ENCODE assay signal across 3 cellular contexts in the genomic region with DNA sequence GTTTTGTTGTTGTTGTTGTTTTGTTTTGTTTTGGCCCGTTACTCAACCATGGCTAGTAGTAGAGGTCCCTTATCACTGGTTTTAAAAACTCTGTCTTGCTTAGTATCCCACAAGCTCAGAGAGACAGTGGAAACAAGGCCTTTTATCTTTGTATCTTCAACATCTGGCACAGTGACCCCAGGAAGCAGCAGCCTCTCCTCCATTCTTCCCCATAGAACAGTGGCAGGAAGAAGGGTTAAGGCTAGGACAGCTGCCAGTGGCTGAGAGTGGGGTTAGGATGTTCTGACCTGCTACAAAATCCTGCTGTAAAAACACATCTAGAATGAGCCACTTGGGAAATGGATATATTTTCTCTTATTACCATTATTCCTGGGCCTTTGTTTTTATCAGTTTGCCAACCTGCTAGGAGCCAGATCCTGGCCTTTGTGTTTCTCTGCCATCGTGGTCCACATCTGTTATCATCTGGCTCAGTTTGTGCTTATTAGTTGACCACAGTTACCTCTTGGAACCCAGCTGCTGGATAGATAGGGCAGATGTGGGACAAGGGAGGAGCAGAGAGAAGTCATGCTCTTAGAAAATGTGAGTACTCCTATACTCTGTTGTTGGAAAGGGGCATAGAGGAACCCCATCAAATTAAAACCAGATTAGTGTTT.
A peak's percentile ranks its signal among the peaks of the same experiment; 100 is the strongest.
TF ChIP-seq lines count a peak whose summit lies in the region.

No MANE protein-coding gene starts in this region.

TF ChIP-seq in liver, 16 proteins besides CTCF, POLR2A, EP300 and RAD21:
- TF ChIP-seq NR2F2 (IDR thresholded peaks at IDR 0.05) (peak; percentile 85), HNF4A (conservative IDR thresholded peaks at IDR 0.05) (no peak)

TF ChIP-seq in HepG2, 621 proteins besides CTCF, POLR2A, EP300 and RAD21 (continues in another document):
- TF ChIP-seq PRMT3 (CRISPR knock-in tag; IDR thresholded peaks at IDR 0.05; ENCODE audit: borderline replicate concordance, low read depth) (no peak), CBX5 (CRISPR knock-in tag; IDR thresholded peaks at IDR 0.05; ENCODE audit: borderline replicate concordance) (no peak), TGIF2 (CRISPR knock-in tag; IDR thresholded peaks at IDR 0.05) (no peak), ZNF720 (CRISPR knock-in tag; IDR thresholded peaks at IDR 0.05) (no peak)
- TF ChIP-seq, protein P1, sequence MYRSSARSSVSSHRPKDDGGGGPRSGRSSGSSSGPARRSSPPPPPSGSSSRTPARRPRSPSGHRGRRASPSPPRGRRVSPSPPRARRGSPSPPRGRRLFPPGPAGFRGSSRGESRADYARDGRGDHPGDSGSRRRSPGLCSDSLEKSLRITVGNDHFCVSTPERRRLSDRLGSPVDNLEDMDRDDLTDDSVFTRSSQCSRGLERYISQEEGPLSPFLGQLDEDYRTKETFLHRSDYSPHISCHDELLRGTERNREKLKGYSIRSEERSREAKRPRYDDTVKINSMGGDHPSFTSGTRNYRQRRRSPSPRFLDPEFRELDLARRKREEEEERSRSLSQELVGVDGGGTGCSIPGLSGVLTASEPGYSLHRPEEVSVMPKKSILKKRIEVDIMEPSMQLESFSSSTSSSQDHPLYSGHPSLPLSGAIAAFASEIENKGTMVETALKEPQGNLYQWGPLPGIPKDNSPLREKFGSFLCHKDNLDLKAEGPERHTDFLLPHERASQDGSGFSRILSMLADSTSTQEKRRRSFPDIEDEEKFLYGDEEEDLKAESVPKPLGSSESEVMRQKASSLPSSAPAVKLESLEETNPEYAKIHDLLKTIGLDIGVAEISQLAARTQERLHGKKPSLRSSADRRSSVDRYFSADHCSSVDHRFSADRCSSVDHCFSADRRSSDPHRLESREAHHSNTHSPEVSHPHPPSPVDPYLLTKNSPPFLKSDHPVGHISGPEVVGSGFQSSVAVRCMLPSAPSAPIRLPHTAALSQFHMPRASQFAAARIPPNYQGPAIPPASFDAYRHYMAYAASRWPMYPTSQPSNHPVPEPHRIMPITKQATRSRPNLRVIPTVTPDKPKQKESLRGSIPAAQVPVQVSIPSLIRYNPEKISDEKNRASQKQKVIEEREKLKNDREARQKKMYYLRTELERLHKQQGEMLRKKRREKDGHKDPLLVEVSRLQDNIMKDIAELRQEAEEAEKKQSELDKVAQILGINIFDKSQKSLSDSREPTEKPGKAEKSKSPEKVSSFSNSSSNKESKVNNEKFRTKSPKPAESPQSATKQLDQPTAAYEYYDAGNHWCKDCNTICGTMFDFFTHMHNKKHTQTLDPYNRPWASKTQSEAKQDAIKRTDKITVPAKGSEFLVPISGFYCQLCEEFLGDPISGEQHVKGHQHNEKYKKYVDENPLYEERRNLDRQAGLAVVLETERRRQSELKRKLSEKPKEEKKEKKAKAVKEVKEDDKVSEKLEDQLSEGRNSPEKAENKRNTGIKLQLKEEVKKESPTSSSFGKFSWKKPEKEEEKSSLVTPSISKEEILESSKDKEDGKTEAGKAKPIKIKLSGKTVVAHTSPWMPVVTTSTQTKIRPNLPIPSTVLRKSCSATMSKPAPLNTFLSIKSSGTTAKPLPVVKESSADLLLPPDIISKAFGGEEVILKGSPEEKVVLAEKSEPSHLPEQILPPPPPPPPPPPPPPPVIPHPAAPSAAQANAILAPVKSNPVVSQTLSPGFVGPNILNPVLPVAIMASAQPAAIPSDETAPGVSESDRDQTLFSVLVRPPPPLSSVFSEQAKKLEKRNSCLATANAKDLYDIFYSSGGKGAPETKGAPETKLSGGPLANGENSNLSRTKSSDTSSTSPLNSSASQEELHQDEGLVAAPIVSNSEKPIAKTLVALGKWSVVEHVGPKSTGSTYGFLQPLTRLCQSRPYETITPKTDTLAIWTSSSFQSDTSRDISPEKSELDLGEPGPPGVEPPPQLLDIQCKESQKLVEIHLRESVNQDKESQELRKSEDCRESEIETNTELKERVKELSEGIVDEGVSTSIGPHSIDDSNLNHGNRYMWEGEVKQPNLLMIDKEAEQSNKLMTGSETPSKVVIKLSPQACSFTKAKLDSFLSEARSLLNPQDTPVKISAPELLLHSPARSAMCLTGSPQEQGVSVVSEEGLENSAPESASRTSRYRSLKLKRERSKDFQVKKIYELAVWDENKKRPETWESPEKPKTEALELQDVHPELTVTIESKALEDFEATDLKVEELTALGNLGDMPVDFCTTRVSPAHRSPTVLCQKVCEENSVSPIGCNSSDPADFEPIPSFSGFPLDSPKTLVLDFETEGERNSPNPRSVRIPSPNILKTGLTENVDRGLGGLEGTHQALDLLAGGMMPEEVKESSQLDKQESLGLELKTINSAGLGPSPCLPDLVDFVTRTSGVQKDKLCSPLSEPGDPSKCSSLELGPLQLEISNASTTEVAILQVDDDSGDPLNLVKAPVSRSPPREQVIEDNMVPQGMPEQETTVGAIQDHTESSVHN (CRISPR knock-in tag; IDR thresholded peaks at IDR 0.05) = no peak
- TF ChIP-seq, protein P2, sequence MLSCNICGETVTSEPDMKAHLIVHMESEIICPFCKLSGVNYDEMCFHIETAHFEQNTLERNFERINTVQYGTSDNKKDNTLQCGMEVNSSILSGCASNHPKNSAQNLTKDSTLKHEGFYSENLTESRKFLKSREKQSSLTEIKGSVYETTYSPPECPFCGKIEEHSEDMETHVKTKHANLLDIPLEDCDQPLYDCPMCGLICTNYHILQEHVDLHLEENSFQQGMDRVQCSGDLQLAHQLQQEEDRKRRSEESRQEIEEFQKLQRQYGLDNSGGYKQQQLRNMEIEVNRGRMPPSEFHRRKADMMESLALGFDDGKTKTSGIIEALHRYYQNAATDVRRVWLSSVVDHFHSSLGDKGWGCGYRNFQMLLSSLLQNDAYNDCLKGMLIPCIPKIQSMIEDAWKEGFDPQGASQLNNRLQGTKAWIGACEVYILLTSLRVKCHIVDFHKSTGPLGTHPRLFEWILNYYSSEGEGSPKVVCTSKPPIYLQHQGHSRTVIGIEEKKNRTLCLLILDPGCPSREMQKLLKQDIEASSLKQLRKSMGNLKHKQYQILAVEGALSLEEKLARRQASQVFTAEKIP (CRISPR knock-in tag; IDR thresholded peaks at IDR 0.05; ENCODE audit: borderline replicate concordance) = no peak
- TF ChIP-seq, protein P3, sequence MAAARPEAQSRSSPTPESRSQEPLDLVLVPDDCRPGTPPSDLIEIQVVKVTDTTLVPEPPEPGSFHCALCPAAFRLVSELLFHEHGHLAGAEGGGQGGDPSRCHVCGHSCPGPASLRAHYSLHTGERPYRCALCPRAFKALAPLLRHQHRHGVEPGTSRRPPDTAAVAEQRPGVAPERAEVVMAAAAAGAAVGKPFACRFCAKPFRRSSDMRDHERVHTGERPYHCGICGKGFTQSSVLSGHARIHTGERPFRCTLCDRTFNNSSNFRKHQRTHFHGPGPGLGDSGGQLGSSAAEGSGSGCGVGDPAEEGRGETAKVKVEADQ (CRISPR knock-in tag; IDR thresholded peaks at IDR 0.05; ENCODE audit: borderline replicate concordance) = no peak
- TF ChIP-seq, protein P4, sequence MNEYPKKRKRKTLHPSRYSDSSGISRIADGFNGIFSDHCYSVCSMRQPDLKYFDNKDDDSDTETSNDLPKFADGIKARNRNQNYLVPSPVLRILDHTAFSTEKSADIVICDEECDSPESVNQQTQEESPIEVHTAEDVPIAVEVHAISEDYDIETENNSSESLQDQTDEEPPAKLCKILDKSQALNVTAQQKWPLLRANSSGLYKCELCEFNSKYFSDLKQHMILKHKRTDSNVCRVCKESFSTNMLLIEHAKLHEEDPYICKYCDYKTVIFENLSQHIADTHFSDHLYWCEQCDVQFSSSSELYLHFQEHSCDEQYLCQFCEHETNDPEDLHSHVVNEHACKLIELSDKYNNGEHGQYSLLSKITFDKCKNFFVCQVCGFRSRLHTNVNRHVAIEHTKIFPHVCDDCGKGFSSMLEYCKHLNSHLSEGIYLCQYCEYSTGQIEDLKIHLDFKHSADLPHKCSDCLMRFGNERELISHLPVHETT (CRISPR knock-in tag; conservative IDR thresholded peaks at IDR 0.05) = no peak

TF ChIP-seq in K562, 482 proteins besides CTCF, POLR2A, EP300 and RAD21 (continues in another document):
- TF ChIP-seq NR2C2 (CRISPR knock-in tag; IDR thresholded peaks at IDR 0.05) (no peak), NR2C2 (tag; IDR thresholded peaks at IDR 0.05) (peak; percentile 57), ZNF766 (CRISPR knock-in tag; conservative IDR thresholded peaks at IDR 0.05) (peak; percentile 75), DIDO1 (tag; IDR thresholded peaks at IDR 0.05; ENCODE audit: low read depth) (no peak), XRCC5 (IDR thresholded peaks at IDR 0.05; ENCODE audit: low read depth, low read length) (no peak), BMI1 (IDR thresholded peaks at IDR 0.05; ENCODE audit: low read length) (no peak), SMAD3 (CRISPR knock-in tag; conservative IDR thresholded peaks at IDR 0.05) (peak; percentile 69; the same call in 1 of the 2 replicates), PTTG1 (tag; IDR thresholded peaks at IDR 0.05; ENCODE audit: low read depth) (no peak), ZZZ3 (IDR thresholded peaks at IDR 0.05) (no peak), LCOR (CRISPR knock-in tag; IDR thresholded peaks at IDR 0.05) (peak; percentile 72; the same call in 1 of the 2 replicates), NCOR1 (IDR thresholded peaks at IDR 0.05) (peak; percentile 91), NFE2 (IDR thresholded peaks at IDR 0.05; ENCODE audit: low read depth) (peak; percentile 4; the same call in 1 of the 2 replicates), JUNB (CRISPR knock-in tag; conservative IDR thresholded peaks at IDR 0.05) (no peak), ARID2 (IDR thresholded peaks at IDR 0.05) (no peak), ILF3 (IDR thresholded peaks at IDR 0.05; ENCODE audit: borderline replicate concordance) (no peak), NFATC3 (IDR thresholded peaks at IDR 0.05) (no peak), MYC (IDR thresholded peaks at IDR 0.05; ENCODE audit: low read depth, low read length) (0 out of 2 replicates have a peak, but pooled peaks have one; percentile 11), MYC (CRISPR knock-in tag; IDR thresholded peaks at IDR 0.05; ENCODE audit: borderline replicate concordance, low read depth) (no peak), POLR2AphosphoS2 (IDR thresholded peaks at IDR 0.05; ENCODE audit: low read length) (no peak), BRD9 (IDR thresholded peaks at IDR 0.05; ENCODE audit: low read depth, partially characterized antibody) (no peak), DACH1 (IDR thresholded peaks at IDR 0.05; ENCODE audit: partially characterized antibody) (peak; percentile 48), SOX6 (IDR thresholded peaks at IDR 0.05) (peak; percentile 97), CREM (IDR thresholded peaks at IDR 0.05; ENCODE audit: low read depth) (peak; percentile 43; the same call in 1 of the 2 replicates), ARID1B (IDR thresholded peaks at IDR 0.05) (peak; percentile 91), ZNF76 (CRISPR knock-in tag; IDR thresholded peaks at IDR 0.05; ENCODE audit: borderline replicate concordance) (no peak), KDM1A (IDR thresholded peaks at IDR 0.05) (peak; percentile 39 to 44; a peak in 1 of 4 replicates), NCOA6 (IDR thresholded peaks at IDR 0.05) (no peak), TEAD1 (CRISPR knock-in tag; IDR thresholded peaks at IDR 0.05) (peak in 1 of 2 experiments; percentile 43; a peak in 1 of 4 replicates), ZFP30 (CRISPR knock-in tag; IDR thresholded peaks at IDR 0.05; ENCODE audit: borderline replicate concordance) (no peak), MIER1 (IDR thresholded peaks at IDR 0.05; ENCODE audit: low read depth) (no peak), STAG1 (CRISPR knock-in tag; IDR thresholded peaks at IDR 0.05; ENCODE audit: borderline replicate concordance) (no peak), HDGF (IDR thresholded peaks at IDR 0.05) (no peak), KAT7 (CRISPR knock-in tag; IDR thresholded peaks at IDR 0.05; ENCODE audit: borderline replicate concordance) (no peak), HMG20B (CRISPR knock-in tag; IDR thresholded peaks at IDR 0.05) (no peak), ZBTB1 (CRISPR knock-in tag; IDR thresholded peaks at IDR 0.05; ENCODE audit: borderline replicate concordance, low read depth) (0 out of 2 replicates have a peak, but pooled peaks have one; percentile 21), SMARCA4 (IDR thresholded peaks at IDR 0.05) (peak; percentile 67)
- TF ChIP-seq, protein P5, sequence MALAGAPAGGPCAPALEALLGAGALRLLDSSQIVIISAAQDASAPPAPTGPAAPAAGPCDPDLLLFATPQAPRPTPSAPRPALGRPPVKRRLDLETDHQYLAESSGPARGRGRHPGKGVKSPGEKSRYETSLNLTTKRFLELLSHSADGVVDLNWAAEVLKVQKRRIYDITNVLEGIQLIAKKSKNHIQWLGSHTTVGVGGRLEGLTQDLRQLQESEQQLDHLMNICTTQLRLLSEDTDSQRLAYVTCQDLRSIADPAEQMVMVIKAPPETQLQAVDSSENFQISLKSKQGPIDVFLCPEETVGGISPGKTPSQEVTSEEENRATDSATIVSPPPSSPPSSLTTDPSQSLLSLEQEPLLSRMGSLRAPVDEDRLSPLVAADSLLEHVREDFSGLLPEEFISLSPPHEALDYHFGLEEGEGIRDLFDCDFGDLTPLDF (CRISPR knock-in tag; IDR thresholded peaks at IDR 0.05) = no peak
- TF ChIP-seq, protein P6, sequence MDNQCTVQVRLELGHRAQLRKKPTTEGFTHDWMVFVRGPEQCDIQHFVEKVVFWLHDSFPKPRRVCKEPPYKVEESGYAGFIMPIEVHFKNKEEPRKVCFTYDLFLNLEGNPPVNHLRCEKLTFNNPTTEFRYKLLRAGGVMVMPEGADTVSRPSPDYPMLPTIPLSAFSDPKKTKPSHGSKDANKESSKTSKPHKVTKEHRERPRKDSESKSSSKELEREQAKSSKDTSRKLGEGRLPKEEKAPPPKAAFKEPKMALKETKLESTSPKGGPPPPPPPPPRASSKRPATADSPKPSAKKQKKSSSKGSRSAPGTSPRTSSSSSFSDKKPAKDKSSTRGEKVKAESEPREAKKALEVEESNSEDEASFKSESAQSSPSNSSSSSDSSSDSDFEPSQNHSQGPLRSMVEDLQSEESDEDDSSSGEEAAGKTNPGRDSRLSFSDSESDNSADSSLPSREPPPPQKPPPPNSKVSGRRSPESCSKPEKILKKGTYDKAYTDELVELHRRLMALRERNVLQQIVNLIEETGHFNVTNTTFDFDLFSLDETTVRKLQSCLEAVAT (IDR thresholded peaks at IDR 0.05) = peak in 1 of 2 experiments; percentile 58; a peak in 1 of 4 replicates
- TF ChIP-seq, protein P7, sequence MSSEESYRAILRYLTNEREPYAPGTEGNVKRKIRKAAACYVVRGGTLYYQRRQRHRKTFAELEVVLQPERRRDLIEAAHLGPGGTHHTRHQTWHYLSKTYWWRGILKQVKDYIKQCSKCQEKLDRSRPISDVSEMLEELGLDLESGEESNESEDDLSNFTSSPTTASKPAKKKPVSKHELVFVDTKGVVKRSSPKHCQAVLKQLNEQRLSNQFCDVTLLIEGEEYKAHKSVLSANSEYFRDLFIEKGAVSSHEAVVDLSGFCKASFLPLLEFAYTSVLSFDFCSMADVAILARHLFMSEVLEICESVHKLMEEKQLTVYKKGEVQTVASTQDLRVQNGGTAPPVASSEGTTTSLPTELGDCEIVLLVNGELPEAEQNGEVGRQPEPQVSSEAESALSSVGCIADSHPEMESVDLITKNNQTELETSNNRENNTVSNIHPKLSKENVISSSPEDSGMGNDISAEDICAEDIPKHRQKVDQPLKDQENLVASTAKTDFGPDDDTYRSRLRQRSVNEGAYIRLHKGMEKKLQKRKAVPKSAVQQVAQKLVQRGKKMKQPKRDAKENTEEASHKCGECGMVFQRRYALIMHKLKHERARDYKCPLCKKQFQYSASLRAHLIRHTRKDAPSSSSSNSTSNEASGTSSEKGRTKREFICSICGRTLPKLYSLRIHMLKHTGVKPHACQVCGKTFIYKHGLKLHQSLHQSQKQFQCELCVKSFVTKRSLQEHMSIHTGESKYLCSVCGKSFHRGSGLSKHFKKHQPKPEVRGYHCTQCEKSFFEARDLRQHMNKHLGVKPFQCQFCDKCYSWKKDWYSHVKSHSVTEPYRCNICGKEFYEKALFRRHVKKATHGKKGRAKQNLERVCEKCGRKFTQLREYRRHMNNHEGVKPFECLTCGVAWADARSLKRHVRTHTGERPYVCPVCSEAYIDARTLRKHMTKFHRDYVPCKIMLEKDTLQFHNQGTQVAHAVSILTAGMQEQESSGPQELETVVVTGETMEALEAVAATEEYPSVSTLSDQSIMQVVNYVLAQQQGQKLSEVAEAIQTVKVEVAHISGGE (CRISPR knock-in tag; IDR thresholded peaks at IDR 0.05) = peak in 1 of 3 experiments; percentile 80; a peak in 2 of 6 replicates
